In the genomic region with DNA sequence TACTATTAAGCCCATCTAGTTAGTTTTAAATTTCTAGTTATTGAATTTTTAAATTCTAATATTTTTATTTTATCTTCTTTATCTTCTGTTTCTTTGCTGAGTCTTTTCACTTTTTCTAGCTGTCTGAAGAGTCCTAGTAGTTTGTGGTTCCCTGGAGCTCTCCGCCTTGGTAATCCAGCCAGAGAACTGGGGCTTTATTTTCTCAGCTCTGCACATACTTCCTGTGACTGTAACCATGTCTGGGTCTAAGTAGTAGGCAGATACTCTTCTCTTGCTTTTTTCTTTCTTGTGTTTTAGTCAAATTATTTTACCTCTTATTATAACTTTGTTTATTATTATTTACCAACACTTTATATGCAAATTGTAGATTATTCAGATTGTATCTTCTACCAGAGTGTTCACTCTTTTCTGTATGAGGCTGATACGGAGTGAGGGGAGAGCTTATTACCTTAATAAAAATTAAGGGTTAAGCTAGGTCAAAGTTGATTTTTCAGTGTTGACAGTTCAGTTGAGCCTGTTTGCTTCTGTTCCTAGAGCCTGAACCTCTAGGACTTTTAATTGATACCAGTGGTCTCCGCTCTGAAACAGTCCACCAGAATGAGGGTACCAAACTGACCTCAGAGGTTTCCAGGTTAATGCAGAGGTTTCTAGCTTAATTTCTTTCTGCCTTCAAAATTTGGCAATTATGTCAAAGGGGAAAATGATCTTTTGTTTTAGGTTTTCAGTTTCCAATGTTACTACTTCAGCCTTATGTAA, we compare ENCODE assay signal across 1 cellular context.
TF ChIP-seq lines count a peak whose summit lies in the region.

No MANE protein-coding gene starts in this region.

TF ChIP-seq in GM23338, 12 proteins besides CTCF, POLR2A, EP300 and RAD21 (continued from another document):
- TF ChIP-seq, protein P1, sequence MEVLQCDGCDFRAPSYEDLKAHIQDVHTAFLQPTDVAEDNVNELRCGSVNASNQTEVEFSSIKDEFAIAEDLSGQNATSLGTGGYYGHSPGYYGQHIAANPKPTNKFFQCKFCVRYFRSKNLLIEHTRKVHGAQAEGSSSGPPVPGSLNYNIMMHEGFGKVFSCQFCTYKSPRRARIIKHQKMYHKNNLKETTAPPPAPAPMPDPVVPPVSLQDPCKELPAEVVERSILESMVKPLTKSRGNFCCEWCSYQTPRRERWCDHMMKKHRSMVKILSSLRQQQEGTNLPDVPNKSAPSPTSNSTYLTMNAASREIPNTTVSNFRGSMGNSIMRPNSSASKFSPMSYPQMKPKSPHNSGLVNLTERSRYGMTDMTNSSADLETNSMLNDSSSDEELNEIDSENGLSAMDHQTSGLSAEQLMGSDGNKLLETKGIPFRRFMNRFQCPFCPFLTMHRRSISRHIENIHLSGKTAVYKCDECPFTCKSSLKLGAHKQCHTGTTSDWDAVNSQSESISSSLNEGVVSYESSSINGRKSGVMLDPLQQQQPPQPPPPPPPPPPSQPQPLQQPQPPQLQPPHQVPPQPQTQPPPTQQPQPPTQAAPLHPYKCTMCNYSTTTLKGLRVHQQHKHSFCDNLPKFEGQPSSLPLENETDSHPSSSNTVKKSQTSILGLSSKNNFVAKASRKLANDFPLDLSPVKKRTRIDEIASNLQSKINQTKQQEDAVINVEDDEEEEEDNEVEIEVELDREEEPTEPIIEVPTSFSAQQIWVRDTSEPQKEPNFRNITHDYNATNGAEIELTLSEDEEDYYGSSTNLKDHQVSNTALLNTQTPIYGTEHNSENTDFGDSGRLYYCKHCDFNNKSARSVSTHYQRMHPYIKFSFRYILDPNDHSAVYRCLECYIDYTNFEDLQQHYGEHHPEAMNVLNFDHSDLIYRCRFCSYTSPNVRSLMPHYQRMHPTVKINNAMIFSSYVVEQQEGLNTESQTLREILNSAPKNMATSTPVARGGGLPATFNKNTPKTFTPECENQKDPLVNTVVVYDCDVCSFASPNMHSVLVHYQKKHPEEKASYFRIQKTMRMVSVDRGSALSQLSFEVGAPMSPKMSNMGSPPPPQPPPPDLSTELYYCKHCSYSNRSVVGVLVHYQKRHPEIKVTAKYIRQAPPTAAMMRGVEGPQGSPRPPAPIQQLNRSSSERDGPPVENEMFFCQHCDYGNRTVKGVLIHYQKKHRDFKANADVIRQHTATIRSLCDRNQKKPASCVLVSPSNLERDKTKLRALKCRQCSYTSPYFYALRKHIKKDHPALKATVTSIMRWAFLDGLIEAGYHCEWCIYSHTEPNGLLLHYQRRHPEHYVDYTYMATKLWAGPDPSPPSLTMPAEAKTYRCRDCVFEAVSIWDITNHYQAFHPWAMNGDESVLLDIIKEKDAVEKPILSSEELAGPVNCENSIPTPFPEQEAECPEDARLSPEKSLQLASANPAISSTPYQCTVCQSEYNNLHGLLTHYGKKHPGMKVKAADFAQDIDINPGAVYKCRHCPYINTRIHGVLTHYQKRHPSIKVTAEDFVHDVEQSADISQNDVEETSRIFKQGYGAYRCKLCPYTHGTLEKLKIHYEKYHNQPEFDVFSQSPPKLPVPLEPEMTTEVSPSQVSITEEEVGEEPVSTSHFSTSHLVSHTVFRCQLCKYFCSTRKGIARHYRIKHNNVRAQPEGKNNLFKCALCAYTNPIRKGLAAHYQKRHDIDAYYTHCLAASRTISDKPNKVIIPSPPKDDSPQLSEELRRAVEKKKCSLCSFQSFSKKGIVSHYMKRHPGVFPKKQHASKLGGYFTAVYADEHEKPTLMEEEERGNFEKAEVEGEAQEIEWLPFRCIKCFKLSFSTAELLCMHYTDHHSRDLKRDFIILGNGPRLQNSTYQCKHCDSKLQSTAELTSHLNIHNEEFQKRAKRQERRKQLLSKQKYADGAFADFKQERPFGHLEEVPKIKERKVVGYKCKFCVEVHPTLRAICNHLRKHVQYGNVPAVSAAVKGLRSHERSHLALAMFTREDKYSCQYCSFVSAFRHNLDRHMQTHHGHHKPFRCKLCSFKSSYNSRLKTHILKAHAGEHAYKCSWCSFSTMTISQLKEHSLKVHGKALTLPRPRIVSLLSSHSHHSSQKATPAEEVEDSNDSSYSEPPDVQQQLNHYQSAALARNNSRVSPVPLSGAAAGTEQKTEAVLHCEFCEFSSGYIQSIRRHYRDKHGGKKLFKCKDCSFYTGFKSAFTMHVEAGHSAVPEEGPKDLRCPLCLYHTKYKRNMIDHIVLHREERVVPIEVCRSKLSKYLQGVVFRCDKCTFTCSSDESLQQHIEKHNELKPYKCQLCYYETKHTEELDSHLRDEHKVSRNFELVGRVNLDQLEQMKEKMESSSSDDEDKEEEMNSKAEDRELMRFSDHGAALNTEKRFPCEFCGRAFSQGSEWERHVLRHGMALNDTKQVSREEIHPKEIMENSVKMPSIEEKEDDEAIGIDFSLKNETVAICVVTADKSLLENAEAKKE (CRISPR knock-in tag; IDR thresholded peaks at IDR 0.05), result no peak
- no peak for TF ChIP-seq JUNB (IDR thresholded peaks at IDR 0.05; ENCODE audit: unreplicated experiment)
- TF ChIP-seq, protein P2, sequence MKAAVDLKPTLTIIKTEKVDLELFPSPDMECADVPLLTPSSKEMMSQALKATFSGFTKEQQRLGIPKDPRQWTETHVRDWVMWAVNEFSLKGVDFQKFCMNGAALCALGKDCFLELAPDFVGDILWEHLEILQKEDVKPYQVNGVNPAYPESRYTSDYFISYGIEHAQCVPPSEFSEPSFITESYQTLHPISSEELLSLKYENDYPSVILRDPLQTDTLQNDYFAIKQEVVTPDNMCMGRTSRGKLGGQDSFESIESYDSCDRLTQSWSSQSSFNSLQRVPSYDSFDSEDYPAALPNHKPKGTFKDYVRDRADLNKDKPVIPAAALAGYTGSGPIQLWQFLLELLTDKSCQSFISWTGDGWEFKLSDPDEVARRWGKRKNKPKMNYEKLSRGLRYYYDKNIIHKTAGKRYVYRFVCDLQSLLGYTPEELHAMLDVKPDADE (IDR thresholded peaks at IDR 0.05), result no peak
- TF ChIP-seq CREB1 (CRISPR knock-in tag; IDR thresholded peaks at IDR 0.05; ENCODE audit: low read depth), result no peak
- TF ChIP-seq, protein P3, sequence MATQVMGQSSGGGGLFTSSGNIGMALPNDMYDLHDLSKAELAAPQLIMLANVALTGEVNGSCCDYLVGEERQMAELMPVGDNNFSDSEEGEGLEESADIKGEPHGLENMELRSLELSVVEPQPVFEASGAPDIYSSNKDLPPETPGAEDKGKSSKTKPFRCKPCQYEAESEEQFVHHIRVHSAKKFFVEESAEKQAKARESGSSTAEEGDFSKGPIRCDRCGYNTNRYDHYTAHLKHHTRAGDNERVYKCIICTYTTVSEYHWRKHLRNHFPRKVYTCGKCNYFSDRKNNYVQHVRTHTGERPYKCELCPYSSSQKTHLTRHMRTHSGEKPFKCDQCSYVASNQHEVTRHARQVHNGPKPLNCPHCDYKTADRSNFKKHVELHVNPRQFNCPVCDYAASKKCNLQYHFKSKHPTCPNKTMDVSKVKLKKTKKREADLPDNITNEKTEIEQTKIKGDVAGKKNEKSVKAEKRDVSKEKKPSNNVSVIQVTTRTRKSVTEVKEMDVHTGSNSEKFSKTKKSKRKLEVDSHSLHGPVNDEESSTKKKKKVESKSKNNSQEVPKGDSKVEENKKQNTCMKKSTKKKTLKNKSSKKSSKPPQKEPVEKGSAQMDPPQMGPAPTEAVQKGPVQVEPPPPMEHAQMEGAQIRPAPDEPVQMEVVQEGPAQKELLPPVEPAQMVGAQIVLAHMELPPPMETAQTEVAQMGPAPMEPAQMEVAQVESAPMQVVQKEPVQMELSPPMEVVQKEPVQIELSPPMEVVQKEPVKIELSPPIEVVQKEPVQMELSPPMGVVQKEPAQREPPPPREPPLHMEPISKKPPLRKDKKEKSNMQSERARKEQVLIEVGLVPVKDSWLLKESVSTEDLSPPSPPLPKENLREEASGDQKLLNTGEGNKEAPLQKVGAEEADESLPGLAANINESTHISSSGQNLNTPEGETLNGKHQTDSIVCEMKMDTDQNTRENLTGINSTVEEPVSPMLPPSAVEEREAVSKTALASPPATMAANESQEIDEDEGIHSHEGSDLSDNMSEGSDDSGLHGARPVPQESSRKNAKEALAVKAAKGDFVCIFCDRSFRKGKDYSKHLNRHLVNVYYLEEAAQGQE (IDR thresholded peaks at IDR 0.05; ENCODE audit: unreplicated experiment), result no peak
- TF ChIP-seq EZH2phosphoT487 (IDR thresholded peaks at IDR 0.05; ENCODE audit: unreplicated experiment), result no peak
- TF ChIP-seq NANOG (IDR thresholded peaks at IDR 0.05; ENCODE audit: borderline replicate concordance), result no peak
- TF ChIP-seq ZNF114 (CRISPR knock-in tag; IDR thresholded peaks at IDR 0.05), result no peak
- TF ChIP-seq EZH2 (IDR thresholded peaks at IDR 0.05; ENCODE audit: low read depth, unreplicated experiment), result no peak
- TF ChIP-seq STAT1 (IDR thresholded peaks at IDR 0.05; ENCODE audit: unreplicated experiment), result no peak
